8 cellular contexts compared by ENCODE assay signal in the genomic region with DNA sequence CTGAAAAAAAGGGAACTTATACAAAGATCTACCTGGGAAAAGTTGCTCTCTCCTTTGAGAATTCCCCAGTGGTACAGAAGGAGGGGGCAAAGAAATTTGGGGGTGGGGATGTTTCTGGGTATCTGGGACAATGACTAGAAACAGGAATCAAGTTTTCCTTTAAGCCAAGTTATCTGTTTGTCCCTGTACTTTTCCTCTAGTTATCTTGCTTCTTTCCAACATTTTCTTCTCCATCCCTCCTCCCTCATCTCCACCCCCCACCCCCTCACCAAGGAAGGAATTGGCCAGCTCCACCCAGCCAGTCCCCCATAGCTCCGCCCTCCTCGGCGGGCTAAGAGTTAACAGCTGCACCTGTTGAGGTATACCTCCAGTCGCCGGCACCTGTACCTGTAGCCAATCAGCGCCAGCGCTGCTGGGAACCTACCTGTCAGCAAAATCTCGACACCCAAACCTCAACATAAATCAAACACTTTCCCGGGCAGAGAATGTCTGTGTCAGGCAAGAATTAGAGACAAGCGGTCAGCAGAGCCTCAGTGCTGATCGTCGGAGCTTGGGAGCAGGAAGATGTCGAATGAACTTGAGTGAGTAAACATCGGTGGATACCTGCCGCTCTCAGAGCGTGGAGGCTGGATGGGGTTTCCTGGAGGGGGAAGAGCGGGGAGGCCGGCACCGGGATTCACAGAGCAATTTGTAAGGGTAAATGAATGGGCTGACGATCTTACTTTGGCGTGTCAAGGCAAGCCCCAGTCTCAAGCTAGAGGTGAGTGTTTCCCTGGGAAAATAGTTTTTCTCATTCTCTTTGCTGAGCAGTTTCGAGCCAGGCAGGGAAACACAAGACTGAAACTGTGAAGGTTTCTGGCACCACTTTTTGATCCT. TPM values are rescaled to one million over a fixed set of nuclear protein-coding genes. Genes with fewer than 3 reads are reported as not detected.
DNase-seq lines count a peak whose midpoint lies in the region; ATAC-seq and TF ChIP-seq lines count a peak whose summit lies in the region.

TSS of gene GRHL3 (plus strand) at position 370 of the 876 bp plus-strand sequence. CDS start at position 565, 195 bp downstream.

- no peaks in the 10 kb centered on the region for H3K36me3 Mint-ChIP-seq in chondrocyte (ENCODE audit: low read depth)
- no peaks in the 10 kb centered on the region for H3K36me3 Mint-ChIP-seq in natural killer cell treated with Interleukin-12 subunit alpha and Interleukin-12 subunit beta and Interleukin-15 and Interleukin-18, amount 100 ng/mL, for 72 hours

- DNase-seq in GM03348 (ENCODE audit: low spot score) = peak; percentile 24
- peak; percentile 65 for DNase-seq in NCI-H2171 (lab: John Stamatoyannopoulos, UW)
- no peak for DNase-seq in chondrocyte (ENCODE audit: low spot score)
- no peak for DNase-seq in natural killer cell treated with Interleukin-12 subunit alpha and Interleukin-12 subunit beta and Interleukin-15 and Interleukin-18, amount 100 ng/mL, for 72 hours (ENCODE audit: low spot score)
- no peak for DNase-seq in dedifferentiated amniotic fluid mesenchymal stem cell (ENCODE audit: extremely low spot score)
- no peak for DNase-seq in stimulated activated CD4-positive, alpha-beta T cell treated with anti-CD3 and anti-CD28 coated beads, Interleukin-4, amount 100 ng/mL, for 24 hours
- no peak for DNase-seq in NCI-H1694 (lab: John Stamatoyannopoulos, UW)
- no peak for DNase-seq in putamen (ENCODE audit: low spot score)

- H3K9me3 Mint-ChIP-seq in chondrocyte (ENCODE audit: low read depth) = no peaks in the 10 kb centered on the region
- no peaks in the 10 kb centered on the region for H3K9me3 Mint-ChIP-seq in natural killer cell treated with Interleukin-12 subunit alpha and Interleukin-12 subunit beta and Interleukin-15 and Interleukin-18, amount 100 ng/mL, for 72 hours

- H3K4me1 Mint-ChIP-seq in chondrocyte (ENCODE audit: low read depth) = peaks cover 36% of the 10 kb centered on the region
- peaks cover 34 to 42% of the 10 kb centered on the region in 2 donors for H3K4me1 Mint-ChIP-seq in natural killer cell treated with Interleukin-12 subunit alpha and Interleukin-12 subunit beta and Interleukin-15 and Interleukin-18, amount 100 ng/mL, for 72 hours (ENCODE audit: low read depth in 2 of 2)

- H3K4me3 Mint-ChIP-seq in chondrocyte (ENCODE audit: unreplicated experiment) = peak within 1 kb of the TSS; percentile 52
- peak within 1 kb of the TSS; percentile 30 for H3K4me3 Mint-ChIP-seq in natural killer cell treated with Interleukin-12 subunit alpha and Interleukin-12 subunit beta and Interleukin-15 and Interleukin-18, amount 100 ng/mL, for 72 hours

- peaks cover 22% of the 10 kb centered on the region for H3K27me3 Mint-ChIP-seq in chondrocyte (ENCODE audit: low read depth)
- H3K27me3 Mint-ChIP-seq in natural killer cell treated with Interleukin-12 subunit alpha and Interleukin-12 subunit beta and Interleukin-15 and Interleukin-18, amount 100 ng/mL, for 72 hours = peaks cover 43 to 81% of the 10 kb centered on the region in 2 donors

- no peak for ATAC-seq in natural killer cell treated with Interleukin-12 subunit alpha and Interleukin-12 subunit beta and Interleukin-15 and Interleukin-18, amount 100 ng/mL, for 72 hours

- H3K27ac Mint-ChIP-seq in chondrocyte (ENCODE audit: unreplicated experiment) = no peak within 1 kb of the TSS
- peak within 1 kb of the TSS; percentile 15 to 45 for H3K27ac Mint-ChIP-seq in natural killer cell treated with Interleukin-12 subunit alpha and Interleukin-12 subunit beta and Interleukin-15 and Interleukin-18, amount 100 ng/mL, for 72 hours

- no peak for TF ChIP-seq CTCF in chondrocyte (IDR thresholded peaks at IDR 0.05)

RNA-seq across cellular contexts. Expression of gene GRHL3, which starts in this region (rescaled TPM):
- 0.07 TPM in 1 of 3 replicates, not detected in the others for total RNA-seq in chondrocyte
- not detected for total RNA-seq in natural killer cell treated with Interleukin-12 subunit alpha and Interleukin-12 subunit beta and Interleukin-15 and Interleukin-18, amount 100 ng/mL, for 72 hours

Comparison
In these comparisons a context has a peak if more than half of its experiments do, and no peak if none do; other contexts are left out.
1. DNase-seq: peak in GM03348 (single experiment) and NCI-H2171 (single experiment); none in chondrocyte (single experiment), natural killer cell treated with Interleukin-12 subunit alpha and Interleukin-12 subunit beta and Interleukin-15 and Interleukin-18, amount 100 ng/mL, for 72 hours (single experiment), dedifferentiated amniotic fluid mesenchymal stem cell (single experiment), stimulated activated CD4-positive, alpha-beta T cell treated with anti-CD3 and anti-CD28 coated beads, Interleukin-4, amount 100 ng/mL, for 24 hours (single experiment), NCI-H1694 (single experiment) and putamen (single experiment).